In the genomic region with DNA sequence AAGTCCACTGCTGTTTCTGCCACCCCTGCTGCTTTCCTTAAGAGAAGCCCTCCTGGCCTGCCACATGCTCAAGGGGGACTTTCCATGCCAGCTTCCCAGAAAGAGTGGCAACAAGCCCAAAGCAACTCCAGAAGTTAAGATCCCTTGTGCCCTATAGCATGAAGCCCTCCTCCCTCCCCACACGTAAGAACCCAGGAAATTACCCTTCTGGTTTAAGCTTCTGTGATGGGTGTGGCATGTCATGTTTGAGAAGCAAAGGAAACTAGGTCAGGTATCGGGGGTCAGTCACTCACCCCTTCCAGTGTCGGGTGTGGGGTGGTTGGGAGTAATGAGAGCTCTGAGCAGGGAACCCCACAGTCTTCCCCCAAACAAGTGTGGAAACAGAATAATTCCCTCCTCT, we compare ENCODE assay signal across 19 cellular contexts.
DNase-seq lines count a peak whose midpoint lies in the region; ATAC-seq and TF ChIP-seq lines count a peak whose summit lies in the region.
"Had no signal": no experiment of that assay in that cellular context is flagged by ENCODE, and none has a peak within 500 bp of the region (broad histone marks: within the 10 kb centered on the region; RNA-seq: fewer than 3 reads in every experiment).

No MANE protein-coding gene starts in this region.

- no peak for TF ChIP-seq EP300 in esophagus muscularis mucosa (IDR thresholded peaks at IDR 0.05)

- no peaks in the 10 kb centered on the region for H3K9me3 Mint-ChIP-seq in activated T-cell treated with anti-CD3 and anti-CD28 coated beads, Interleukin-2, amount 50 U/mL, for 24 hours
- H3K9me3 Mint-ChIP-seq: GM23338 had no signal

- H3K9me3 ChIP-seq in esophagus muscularis mucosa (no peaks in the 10 kb centered on the region), prostate gland (no peaks in the 10 kb centered on the region)

- DNase-seq in activated T-cell treated with anti-CD3 and anti-CD28 coated beads, Interleukin-2, amount 50 U/mL, for 24 hours = no peak
- no peak for DNase-seq in activated T-cell treated with anti-CD3 and anti-CD28 coated beads, Interleukin-2, amount 50 U/mL, for 1 hour
- peak; percentile 17 for DNase-seq in H7
- peak; percentile 80 for DNase-seq in esophagus muscularis mucosa (ENCODE audit: extremely low spot score)
- peak; percentile 2 for DNase-seq in prostate gland (ENCODE audit: low spot score)
- no peak for DNase-seq in middle frontal gyrus (ENCODE audit: extremely low spot score, low spot score)
- DNase-seq in NCI-H510A (lab: John Stamatoyannopoulos, UW) = no peak
- DNase-seq: COR-L47; DMS153; EL; NCI-H1105 treated with DMSO at 0.1 percent for 48 hours; NCI-H1694 treated with DMSO at 0.1 percent for 48 hours; NCI-H2107; NCI-H226; NCI-H69; NK-92 treated with Interleukin-12 subunit alpha and Interleukin-12 subunit beta, amount 100 ng/mL, for 24 hours had no signal

- H3K4me1 ChIP-seq in esophagus muscularis mucosa = no peaks in the 10 kb centered on the region
- H3K4me1 ChIP-seq in prostate gland (replicated peaks) = no peaks in the 10 kb centered on the region

- H3K36me3 Mint-ChIP-seq in activated T-cell treated with anti-CD3 and anti-CD28 coated beads, Interleukin-2, amount 50 U/mL, for 24 hours (ENCODE audit: low read depth) = no peaks in the 10 kb centered on the region

- H3K36me3 ChIP-seq in H7 (replicated peaks; ENCODE audit: control insufficient read depth, insufficient read depth, low read length) (no peaks in the 10 kb centered on the region), esophagus muscularis mucosa (no peaks in the 10 kb centered on the region), prostate gland (no peaks in the 10 kb centered on the region)

- no peaks in the 10 kb centered on the region for H3K27me3 Mint-ChIP-seq in activated T-cell treated with anti-CD3 and anti-CD28 coated beads, Interleukin-2, amount 50 U/mL, for 24 hours

- WGBS in esophagus muscularis mucosa = 77% methylated on average over 3 of the region's 3 CpGs
- 77% methylated on average over 3 of the region's 3 CpGs for WGBS in prostate gland

- H3K27me3 ChIP-seq in H7 (ENCODE audit: control insufficient read depth, insufficient read depth, low read length) = no peaks in the 10 kb centered on the region; the same call in 1 of the 2 replicates
- H3K27me3 ChIP-seq in esophagus muscularis mucosa = peaks cover 0 to 22% (median 0%) of the 10 kb centered on the region in 4 donors
- H3K27me3 ChIP-seq in prostate gland (replicated peaks; ENCODE audit: insufficient read depth) = no peaks in the 10 kb centered on the region

- no peak overlapping the region for H3K4me3 Mint-ChIP-seq in activated T-cell treated with anti-CD3 and anti-CD28 coated beads, Interleukin-2, amount 50 U/mL, for 24 hours
- H3K4me3 Mint-ChIP-seq: GM23338 had no signal

- TF ChIP-seq POLR2A in esophagus muscularis mucosa (IDR thresholded peaks at IDR 0.05; ENCODE audit: low read depth) (no peak), prostate gland (IDR thresholded peaks at IDR 0.05) (no peak)

- H3K4me3 ChIP-seq in H7 (ENCODE audit: insufficient read depth, low read depth, low read length) = no peak overlapping the region
- H3K4me3 ChIP-seq in esophagus muscularis mucosa = no peak overlapping the region
- H3K4me3 ChIP-seq in prostate gland = no peak overlapping the region
- H3K4me3 ChIP-seq: GM23338 had no signal

- intact Hi-C loops in esophagus muscularis mucosa (cut with DNase I) (no loop called here), prostate gland (cut with DNase I) (no loop called here)

- no peak for TF ChIP-seq CTCF in esophagus muscularis mucosa (IDR thresholded peaks at IDR 0.05)
- no peak for TF ChIP-seq CTCF in prostate gland (IDR thresholded peaks at IDR 0.05)

- peaks cover 55% of the 10 kb centered on the region for H3K4me1 Mint-ChIP-seq in activated T-cell treated with anti-CD3 and anti-CD28 coated beads, Interleukin-2, amount 50 U/mL, for 24 hours (ENCODE audit: low read depth)
- H3K4me1 Mint-ChIP-seq: GM23338 had no signal

- ATAC-seq in HG02870 (IDR thresholded peaks at IDR 0.05; ENCODE audit: unreplicated experiment) = no peak
- ATAC-seq: GM23338 had no signal

- H3K27ac ChIP-seq in esophagus muscularis mucosa (replicated peaks in 1 of 4) (no peak overlapping the region), prostate gland (no peak overlapping the region)
- H3K27ac ChIP-seq: C4-2B had no signal

- H3K27ac Mint-ChIP-seq in activated T-cell treated with anti-CD3 and anti-CD28 coated beads, Interleukin-2, amount 50 U/mL, for 24 hours = peak overlapping the region; percentile 31
- H3K27ac Mint-ChIP-seq: GM23338 had no signal

Comparison
In these comparisons a context has a peak if more than half of its experiments do, and no peak if none do; other contexts are left out.
1. DNase-seq: peak in H7 (single experiment), esophagus muscularis mucosa (single experiment) and prostate gland (single experiment); none in activated T-cell treated with anti-CD3 and anti-CD28 coated beads, Interleukin-2, amount 50 U/mL, for 24 hours (single experiment), activated T-cell treated with anti-CD3 and anti-CD28 coated beads, Interleukin-2, amount 50 U/mL, for 1 hour (single experiment), middle frontal gyrus (single experiment) and NCI-H510A (single experiment).